In the genomic region with DNA sequence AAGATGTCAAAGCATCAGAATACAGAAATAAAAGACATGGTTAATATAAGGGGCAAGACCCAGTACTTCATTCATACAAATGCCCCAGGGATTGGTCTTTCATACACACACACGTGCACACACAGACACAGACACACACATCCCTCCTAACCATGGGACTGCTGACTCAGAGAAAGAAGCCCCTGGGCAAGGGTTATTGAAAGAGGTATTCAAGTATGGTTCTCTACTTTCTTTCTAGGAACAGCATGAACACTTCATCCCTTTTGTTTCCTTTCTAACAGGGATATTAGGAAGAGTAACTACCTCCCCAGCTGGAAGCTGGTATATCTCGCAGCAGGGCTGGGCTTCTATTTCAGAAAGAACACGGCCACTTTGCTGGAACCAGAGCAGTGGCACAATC, we compare ENCODE assay signal across 14 cellular contexts. TPM values are rescaled to one million over a fixed set of nuclear protein-coding genes. Genes with fewer than 3 reads are reported as not detected.
"Had no signal": no experiment of that assay in that cellular context is flagged by ENCODE, and none has a peak within 500 bp of the region (broad histone marks: within the 10 kb centered on the region; RNA-seq: fewer than 3 reads in every experiment).

No MANE protein-coding gene starts in this region.

- H3K27me3 Mint-ChIP-seq: activated naive CD4-positive, alpha-beta T cell treated with anti-CD3 and anti-CD28 coated beads, Interleukin-2, amount 50 U/mL, for 24 hours; central memory CD8-positive, alpha-beta T cell; stimulated activated naive CD8-positive, alpha-beta T cell treated with anti-CD3 and anti-CD28 coated beads, Interleukin-15, Interleukin-2, amounts not matched to agents 100 ng/mL and 50 ng/mL, for 24 hours had no signal

- H3K36me3 Mint-ChIP-seq: activated naive CD4-positive, alpha-beta T cell treated with anti-CD3 and anti-CD28 coated beads, Interleukin-2, amount 50 U/mL, for 24 hours; brain had no signal

- H3K9me3 Mint-ChIP-seq: activated naive CD4-positive, alpha-beta T cell treated with anti-CD3 and anti-CD28 coated beads, Interleukin-2, amount 50 U/mL, for 24 hours; nephron; stimulated activated naive CD8-positive, alpha-beta T cell treated with anti-CD3 and anti-CD28 coated beads, Interleukin-15, Interleukin-2, amounts not matched to agents 100 ng/mL and 50 ng/mL, for 24 hours had no signal

- H3K4me3 ChIP-seq: mucosa of descending colon, ovary, sigmoid colon had no signal

- H3K36me3 ChIP-seq: ovary, sigmoid colon had no signal

- H3K4me1 ChIP-seq: sigmoid colon had no signal

- H3K27ac ChIP-seq: ovary, sigmoid colon had no signal

- H3K27me3 ChIP-seq: ovary, sigmoid colon had no signal

- DNase-seq: activated CD4-positive, alpha-beta T cell treated with anti-CD3 and anti-CD28 coated beads for 1 hour; activated CD8-positive, alpha-beta T cell treated with anti-CD3 and anti-CD28 coated beads, Interleukin-2, amount 10 ng/mL, durations not matched to agents 7 days and 5 days; amygdala; effector memory CD8-positive, alpha-beta T cell; mucosa of descending colon; ovary; sigmoid colon; T-helper 9 cell had no signal

- H3K27ac Mint-ChIP-seq: activated CD8-positive, alpha-beta T cell treated with anti-CD3 and anti-CD28 coated beads, Interleukin-2, amount 10 ng/mL, durations not matched to agents 7 days and 5 days; effector memory CD8-positive, alpha-beta T cell; nephron; stimulated activated naive CD8-positive, alpha-beta T cell treated with anti-CD3 and anti-CD28 coated beads, Interleukin-15, Interleukin-2, amounts not matched to agents 100 ng/mL and 50 ng/mL, for 24 hours had no signal

- H3K4me3 Mint-ChIP-seq: activated CD8-positive, alpha-beta T cell treated with anti-CD3 and anti-CD28 coated beads, Interleukin-2, amount 10 ng/mL, durations not matched to agents 7 days and 5 days; activated naive CD4-positive, alpha-beta T cell treated with anti-CD3 and anti-CD28 coated beads, Interleukin-2, amount 50 U/mL, for 24 hours; central memory CD8-positive, alpha-beta T cell; effector memory CD8-positive, alpha-beta T cell; nephron; stimulated activated naive CD8-positive, alpha-beta T cell treated with anti-CD3 and anti-CD28 coated beads, Interleukin-15, Interleukin-2, amounts not matched to agents 100 ng/mL and 50 ng/mL, for 24 hours had no signal

- H3K9me3 ChIP-seq: mucosa of descending colon, ovary, sigmoid colon had no signal

RNA-seq across cellular contexts. Expression of gene BCL2A1, which starts 55.3 kb away (rescaled TPM):
- total RNA-seq: esophagus mucosa had no signal
